Comparison of ENCODE assay signal across 1 cellular context in the genomic region with DNA sequence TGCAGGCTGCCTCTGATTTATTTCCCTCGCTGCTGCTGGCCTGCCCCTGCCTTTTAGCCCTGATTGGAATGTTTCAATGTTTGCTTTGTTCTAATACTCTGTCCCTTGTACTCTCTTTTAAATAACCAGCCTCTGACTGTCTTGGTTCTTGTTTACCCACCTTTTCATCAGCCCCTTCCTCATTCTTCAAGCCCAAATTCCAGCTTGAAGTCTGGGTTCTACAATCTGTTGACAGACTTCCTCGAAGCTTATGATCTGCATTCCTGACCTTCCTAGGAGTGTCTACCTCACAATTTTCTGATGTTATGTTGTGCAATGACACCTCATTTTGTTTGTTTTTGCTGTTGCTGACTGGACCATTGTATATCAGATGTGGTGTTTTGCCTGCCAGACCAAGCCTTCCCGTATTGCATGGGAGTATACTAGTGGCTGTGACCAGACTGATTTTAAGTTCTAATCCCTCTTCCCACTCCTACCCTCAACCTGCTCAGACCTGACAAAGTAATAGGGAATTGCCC.
A peak's percentile ranks its signal among the peaks of the same experiment; 100 is the strongest.
TF ChIP-seq lines count a peak whose summit lies in the region.

No MANE protein-coding gene starts in this region.

TF ChIP-seq in HepG2, 621 proteins besides CTCF, POLR2A, EP300 and RAD21 (continues in another document):
- TF ChIP-seq FOSL1 (CRISPR knock-in tag; IDR thresholded peaks at IDR 0.05; ENCODE audit: borderline replicate concordance): peak; percentile 47; the same call in 1 of the 2 replicates
- TF ChIP-seq ZSCAN21 (CRISPR knock-in tag; IDR thresholded peaks at IDR 0.05; ENCODE audit: borderline replicate concordance): no peak
- no peak for TF ChIP-seq ZNF101 (CRISPR knock-in tag; IDR thresholded peaks at IDR 0.05; ENCODE audit: borderline replicate concordance, low read depth)
- TF ChIP-seq SPEN (CRISPR knock-in tag; IDR thresholded peaks at IDR 0.05; ENCODE audit: low read depth): 0 out of 2 replicates have a peak, but pooled peaks have one; percentile 17
- peak; percentile 77 for TF ChIP-seq ETV6 (CRISPR knock-in tag; conservative IDR thresholded peaks at IDR 0.05)
- TF ChIP-seq CEBPB (IDR thresholded peaks at IDR 0.05; ENCODE audit: borderline replicate concordance, low read depth, low read length): peak; percentile 99
- no peak for TF ChIP-seq ZNF432 (CRISPR knock-in tag; IDR thresholded peaks at IDR 0.05; ENCODE audit: borderline replicate concordance)
- no peak for TF ChIP-seq CBX2 (IDR thresholded peaks at IDR 0.05; ENCODE audit: low read depth, low read length)
- TF ChIP-seq CBX2 (CRISPR knock-in tag; IDR thresholded peaks at IDR 0.05; ENCODE audit: low read depth): no peak
- TF ChIP-seq ZNF24 (IDR thresholded peaks at IDR 0.05): 0 out of 2 replicates have a peak, but pooled peaks have one; percentile 66
- peak; percentile 95 for TF ChIP-seq KLF11 (CRISPR knock-in tag; IDR thresholded peaks at IDR 0.05)
- TF ChIP-seq YEATS2 (CRISPR knock-in tag; IDR thresholded peaks at IDR 0.05; ENCODE audit: borderline replicate concordance): peak; percentile 64; the same call in 1 of the 2 replicates
- peak; percentile 82; the same call in 1 of the 2 replicates for TF ChIP-seq ZFP1 (CRISPR knock-in tag; IDR thresholded peaks at IDR 0.05)
- peak; percentile 95; the same call in 1 of the 2 replicates for TF ChIP-seq NCOR1 (IDR thresholded peaks at IDR 0.05; ENCODE audit: borderline replicate concordance, low read length)
- TF ChIP-seq ZNF609 (CRISPR knock-in tag; IDR thresholded peaks at IDR 0.05; ENCODE audit: borderline replicate concordance): peak; percentile 93
- peak; percentile 98 for TF ChIP-seq FOXA1 (IDR thresholded peaks at IDR 0.05)
- peak; percentile 97 for TF ChIP-seq FOXA1 (CRISPR knock-in tag; IDR thresholded peaks at IDR 0.05)
- peak; percentile 80; the same call in 1 of the 2 replicates for TF ChIP-seq MIER2 (CRISPR knock-in tag; IDR thresholded peaks at IDR 0.05)
- no peak for TF ChIP-seq THAP9 (CRISPR knock-in tag; IDR thresholded peaks at IDR 0.05; ENCODE audit: borderline replicate concordance)
- TF ChIP-seq, protein P1, sequence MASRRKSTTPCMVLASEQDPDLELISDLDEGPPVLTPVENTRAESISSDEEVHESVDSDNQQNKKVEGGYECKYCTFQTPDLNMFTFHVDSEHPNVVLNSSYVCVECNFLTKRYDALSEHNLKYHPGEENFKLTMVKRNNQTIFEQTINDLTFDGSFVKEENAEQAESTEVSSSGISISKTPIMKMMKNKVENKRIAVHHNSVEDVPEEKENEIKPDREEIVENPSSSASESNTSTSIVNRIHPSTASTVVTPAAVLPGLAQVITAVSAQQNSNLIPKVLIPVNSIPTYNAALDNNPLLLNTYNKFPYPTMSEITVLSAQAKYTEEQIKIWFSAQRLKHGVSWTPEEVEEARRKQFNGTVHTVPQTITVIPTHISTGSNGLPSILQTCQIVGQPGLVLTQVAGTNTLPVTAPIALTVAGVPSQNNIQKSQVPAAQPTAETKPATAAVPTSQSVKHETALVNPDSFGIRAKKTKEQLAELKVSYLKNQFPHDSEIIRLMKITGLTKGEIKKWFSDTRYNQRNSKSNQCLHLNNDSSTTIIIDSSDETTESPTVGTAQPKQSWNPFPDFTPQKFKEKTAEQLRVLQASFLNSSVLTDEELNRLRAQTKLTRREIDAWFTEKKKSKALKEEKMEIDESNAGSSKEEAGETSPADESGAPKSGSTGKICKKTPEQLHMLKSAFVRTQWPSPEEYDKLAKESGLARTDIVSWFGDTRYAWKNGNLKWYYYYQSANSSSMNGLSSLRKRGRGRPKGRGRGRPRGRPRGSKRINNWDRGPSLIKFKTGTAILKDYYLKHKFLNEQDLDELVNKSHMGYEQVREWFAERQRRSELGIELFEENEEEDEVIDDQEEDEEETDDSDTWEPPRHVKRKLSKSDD (CRISPR knock-in tag; IDR thresholded peaks at IDR 0.05; ENCODE audit: low read depth): peak; percentile 63; the same call in 1 of the 2 replicates
- TF ChIP-seq ZNF841 (CRISPR knock-in tag; IDR thresholded peaks at IDR 0.05; ENCODE audit: borderline replicate concordance): no peak
- peak; percentile 78; the same call in 1 of the 2 replicates for TF ChIP-seq DMAP1 (CRISPR knock-in tag; IDR thresholded peaks at IDR 0.05)
- peak; percentile 24; the same call in 1 of the 2 replicates for TF ChIP-seq ZNF670 (CRISPR knock-in tag; IDR thresholded peaks at IDR 0.05; ENCODE audit: borderline replicate concordance)
- 0 out of 2 replicates have a peak, but pooled peaks have one; percentile 70 for TF ChIP-seq ZMYM2 (CRISPR knock-in tag; IDR thresholded peaks at IDR 0.05)
- TF ChIP-seq FOXK2 (IDR thresholded peaks at IDR 0.05): peak; percentile 96
- no peak for TF ChIP-seq ZNF879 (CRISPR knock-in tag; IDR thresholded peaks at IDR 0.05)
- TF ChIP-seq ZNF740 (CRISPR knock-in tag; IDR thresholded peaks at IDR 0.05): no peak
- peak; percentile 96 for TF ChIP-seq HMG20B (CRISPR knock-in tag; conservative IDR thresholded peaks at IDR 0.05)
- TF ChIP-seq RERE (CRISPR knock-in tag; IDR thresholded peaks at IDR 0.05; ENCODE audit: low read depth): peak; percentile 90
- TF ChIP-seq ATF6 (CRISPR knock-in tag; conservative IDR thresholded peaks at IDR 0.05): no peak
- TF ChIP-seq, protein P2, sequence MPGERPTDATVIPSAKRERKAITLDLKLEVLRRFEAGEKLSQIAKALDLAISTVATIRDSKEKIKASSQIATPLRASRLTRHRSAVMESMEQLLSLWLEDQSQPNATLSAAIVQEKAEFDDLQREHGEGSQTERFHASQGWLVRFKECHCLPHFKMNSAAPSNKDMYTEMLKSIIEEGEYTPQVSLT (CRISPR knock-in tag; IDR thresholded peaks at IDR 0.05; ENCODE audit: borderline replicate concordance, low read depth): 0 out of 2 replicates have a peak, but pooled peaks have one; percentile 70
- TF ChIP-seq SOX13 (IDR thresholded peaks at IDR 0.05): peak; percentile 78
- peak in 1 of 2 experiments; percentile 95; a peak in 2 of 4 replicates for TF ChIP-seq SOX13 (CRISPR knock-in tag; conservative IDR thresholded peaks at IDR 0.05 in 1 of 2, IDR thresholded peaks at IDR 0.05 in 1 of 2)
- TF ChIP-seq, protein P3, sequence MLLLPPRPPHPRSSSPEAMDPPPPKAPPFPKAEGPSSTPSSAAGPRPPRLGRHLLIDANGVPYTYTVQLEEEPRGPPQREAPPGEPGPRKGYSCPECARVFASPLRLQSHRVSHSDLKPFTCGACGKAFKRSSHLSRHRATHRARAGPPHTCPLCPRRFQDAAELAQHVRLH (CRISPR knock-in tag; IDR thresholded peaks at IDR 0.05; ENCODE audit: borderline replicate concordance, low read depth): no peak; the same call in none of the 2 replicates
- TF ChIP-seq ZNF614 (CRISPR knock-in tag; IDR thresholded peaks at IDR 0.05; ENCODE audit: borderline replicate concordance): peak; percentile 91
- TF ChIP-seq ZNF772 (CRISPR knock-in tag; IDR thresholded peaks at IDR 0.05): peak; percentile 67; the same call in 1 of the 2 replicates
- TF ChIP-seq STAT5B (CRISPR knock-in tag; IDR thresholded peaks at IDR 0.05): peak; percentile 14; the same call in 1 of the 2 replicates
- TF ChIP-seq ZNF703 (CRISPR knock-in tag; IDR thresholded peaks at IDR 0.05; ENCODE audit: borderline replicate concordance): peak; percentile 74; the same call in 1 of the 2 replicates
